2 cellular contexts compared by ENCODE assay signal in the genomic region with DNA sequence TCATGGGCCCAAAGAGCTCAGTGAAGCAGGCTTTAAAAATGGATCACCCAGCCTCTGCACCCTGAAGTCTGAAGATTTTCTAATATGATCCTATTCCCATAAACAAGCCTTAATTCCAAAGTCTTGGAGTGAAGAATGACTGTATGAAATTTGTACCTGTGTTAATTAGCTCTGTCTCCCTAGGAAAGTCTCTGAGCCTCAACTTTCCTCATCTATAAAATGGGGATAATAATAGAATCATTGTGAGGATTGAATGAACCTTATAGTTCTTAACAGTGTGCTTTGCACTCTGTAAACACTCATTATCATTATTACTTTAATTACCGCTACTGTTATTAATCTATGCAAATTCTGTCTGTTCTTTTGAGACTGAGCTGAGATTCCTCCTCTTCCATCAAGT.
TF ChIP-seq lines count a peak whose summit lies in the region.

No MANE protein-coding gene starts in this region.

TF ChIP-seq in HepG2, 621 proteins besides CTCF, POLR2A, EP300 and RAD21:
- TF ChIP-seq RCOR2 (CRISPR knock-in tag; IDR thresholded peaks at IDR 0.05) (no peak), ZNF629 (CRISPR knock-in tag; conservative IDR thresholded peaks at IDR 0.05) (peak; percentile 79), HOXA3 (CRISPR knock-in tag; IDR thresholded peaks at IDR 0.05) (no peak)

TF ChIP-seq in K562, 482 proteins besides CTCF, POLR2A, EP300 and RAD21:
- TF ChIP-seq SMAD4 (CRISPR knock-in tag; conservative IDR thresholded peaks at IDR 0.05) (no peak), ZNF444 (CRISPR knock-in tag; IDR thresholded peaks at IDR 0.05) (no peak), ADNP (tag; IDR thresholded peaks at IDR 0.05) (0 out of 2 replicates have a peak, but pooled peaks have one; percentile 36), MYBL2 (IDR thresholded peaks at IDR 0.05; ENCODE audit: low read depth) (no peak), MYBL2 (CRISPR knock-in tag; IDR thresholded peaks at IDR 0.05; ENCODE audit: borderline replicate concordance) (no peak), RBM25 (IDR thresholded peaks at IDR 0.05; ENCODE audit: low read depth, low read length, severe bottlenecking) (peak; percentile 89), BCOR (IDR thresholded peaks at IDR 0.05) (0 out of 2 replicates have a peak, but pooled peaks have one; percentile 35)
- TF ChIP-seq, protein P1, sequence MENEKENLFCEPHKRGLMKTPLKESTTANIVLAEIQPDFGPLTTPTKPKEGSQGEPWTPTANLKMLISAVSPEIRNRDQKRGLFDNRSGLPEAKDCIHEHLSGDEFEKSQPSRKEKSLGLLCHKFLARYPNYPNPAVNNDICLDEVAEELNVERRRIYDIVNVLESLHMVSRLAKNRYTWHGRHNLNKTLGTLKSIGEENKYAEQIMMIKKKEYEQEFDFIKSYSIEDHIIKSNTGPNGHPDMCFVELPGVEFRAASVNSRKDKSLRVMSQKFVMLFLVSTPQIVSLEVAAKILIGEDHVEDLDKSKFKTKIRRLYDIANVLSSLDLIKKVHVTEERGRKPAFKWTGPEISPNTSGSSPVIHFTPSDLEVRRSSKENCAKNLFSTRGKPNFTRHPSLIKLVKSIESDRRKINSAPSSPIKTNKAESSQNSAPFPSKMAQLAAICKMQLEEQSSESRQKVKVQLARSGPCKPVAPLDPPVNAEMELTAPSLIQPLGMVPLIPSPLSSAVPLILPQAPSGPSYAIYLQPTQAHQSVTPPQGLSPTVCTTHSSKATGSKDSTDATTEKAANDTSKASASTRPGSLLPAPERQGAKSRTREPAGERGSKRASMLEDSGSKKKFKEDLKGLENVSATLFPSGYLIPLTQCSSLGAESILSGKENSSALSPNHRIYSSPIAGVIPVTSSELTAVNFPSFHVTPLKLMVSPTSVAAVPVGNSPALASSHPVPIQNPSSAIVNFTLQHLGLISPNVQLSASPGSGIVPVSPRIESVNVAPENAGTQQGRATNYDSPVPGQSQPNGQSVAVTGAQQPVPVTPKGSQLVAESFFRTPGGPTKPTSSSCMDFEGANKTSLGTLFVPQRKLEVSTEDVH (IDR thresholded peaks at IDR 0.05; ENCODE audit: low read depth, partially characterized antibody), result no peak
- TF ChIP-seq, protein P2, sequence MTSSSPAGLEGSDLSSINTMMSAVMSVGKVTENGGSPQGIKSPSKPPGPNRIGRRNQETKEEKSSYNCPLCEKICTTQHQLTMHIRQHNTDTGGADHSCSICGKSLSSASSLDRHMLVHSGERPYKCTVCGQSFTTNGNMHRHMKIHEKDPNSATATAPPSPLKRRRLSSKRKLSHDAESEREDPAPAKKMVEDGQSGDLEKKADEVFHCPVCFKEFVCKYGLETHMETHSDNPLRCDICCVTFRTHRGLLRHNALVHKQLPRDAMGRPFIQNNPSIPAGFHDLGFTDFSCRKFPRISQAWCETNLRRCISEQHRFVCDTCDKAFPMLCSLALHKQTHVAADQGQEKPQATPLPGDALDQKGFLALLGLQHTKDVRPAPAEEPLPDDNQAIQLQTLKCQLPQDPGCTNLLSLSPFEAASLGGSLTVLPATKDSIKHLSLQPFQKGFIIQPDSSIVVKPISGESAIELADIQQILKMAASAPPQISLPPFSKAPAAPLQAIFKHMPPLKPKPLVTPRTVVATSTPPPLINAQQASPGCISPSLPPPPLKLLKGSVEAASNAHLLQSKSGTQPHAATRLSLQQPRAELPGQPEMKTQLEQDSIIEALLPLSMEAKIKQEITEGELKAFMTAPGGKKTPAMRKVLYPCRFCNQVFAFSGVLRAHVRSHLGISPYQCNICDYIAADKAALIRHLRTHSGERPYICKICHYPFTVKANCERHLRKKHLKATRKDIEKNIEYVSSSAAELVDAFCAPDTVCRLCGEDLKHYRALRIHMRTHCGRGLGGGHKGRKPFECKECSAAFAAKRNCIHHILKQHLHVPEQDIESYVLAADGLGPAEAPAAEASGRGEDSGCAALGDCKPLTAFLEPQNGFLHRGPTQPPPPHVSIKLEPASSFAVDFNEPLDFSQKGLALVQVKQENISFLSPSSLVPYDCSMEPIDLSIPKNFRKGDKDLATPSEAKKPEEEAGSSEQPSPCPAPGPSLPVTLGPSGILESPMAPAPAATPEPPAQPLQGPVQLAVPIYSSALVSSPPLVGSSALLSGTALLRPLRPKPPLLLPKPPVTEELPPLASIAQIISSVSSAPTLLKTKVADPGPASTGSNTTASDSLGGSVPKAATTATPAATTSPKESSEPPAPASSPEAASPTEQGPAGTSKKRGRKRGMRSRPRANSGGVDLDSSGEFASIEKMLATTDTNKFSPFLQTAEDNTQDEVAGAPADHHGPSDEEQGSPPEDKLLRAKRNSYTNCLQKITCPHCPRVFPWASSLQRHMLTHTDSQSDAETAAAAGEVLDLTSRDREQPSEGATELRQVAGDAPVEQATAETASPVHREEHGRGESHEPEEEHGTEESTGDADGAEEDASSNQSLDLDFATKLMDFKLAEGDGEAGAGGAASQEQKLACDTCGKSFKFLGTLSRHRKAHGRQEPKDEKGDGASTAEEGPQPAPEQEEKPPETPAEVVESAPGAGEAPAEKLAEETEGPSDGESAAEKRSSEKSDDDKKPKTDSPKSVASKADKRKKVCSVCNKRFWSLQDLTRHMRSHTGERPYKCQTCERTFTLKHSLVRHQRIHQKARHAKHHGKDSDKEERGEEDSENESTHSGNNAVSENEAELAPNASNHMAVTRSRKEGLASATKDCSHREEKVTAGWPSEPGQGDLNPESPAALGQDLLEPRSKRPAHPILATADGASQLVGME (CRISPR knock-in tag; IDR thresholded peaks at IDR 0.05), result no peak
